ENCODE assay signal across 1 cellular context in the genomic region with DNA sequence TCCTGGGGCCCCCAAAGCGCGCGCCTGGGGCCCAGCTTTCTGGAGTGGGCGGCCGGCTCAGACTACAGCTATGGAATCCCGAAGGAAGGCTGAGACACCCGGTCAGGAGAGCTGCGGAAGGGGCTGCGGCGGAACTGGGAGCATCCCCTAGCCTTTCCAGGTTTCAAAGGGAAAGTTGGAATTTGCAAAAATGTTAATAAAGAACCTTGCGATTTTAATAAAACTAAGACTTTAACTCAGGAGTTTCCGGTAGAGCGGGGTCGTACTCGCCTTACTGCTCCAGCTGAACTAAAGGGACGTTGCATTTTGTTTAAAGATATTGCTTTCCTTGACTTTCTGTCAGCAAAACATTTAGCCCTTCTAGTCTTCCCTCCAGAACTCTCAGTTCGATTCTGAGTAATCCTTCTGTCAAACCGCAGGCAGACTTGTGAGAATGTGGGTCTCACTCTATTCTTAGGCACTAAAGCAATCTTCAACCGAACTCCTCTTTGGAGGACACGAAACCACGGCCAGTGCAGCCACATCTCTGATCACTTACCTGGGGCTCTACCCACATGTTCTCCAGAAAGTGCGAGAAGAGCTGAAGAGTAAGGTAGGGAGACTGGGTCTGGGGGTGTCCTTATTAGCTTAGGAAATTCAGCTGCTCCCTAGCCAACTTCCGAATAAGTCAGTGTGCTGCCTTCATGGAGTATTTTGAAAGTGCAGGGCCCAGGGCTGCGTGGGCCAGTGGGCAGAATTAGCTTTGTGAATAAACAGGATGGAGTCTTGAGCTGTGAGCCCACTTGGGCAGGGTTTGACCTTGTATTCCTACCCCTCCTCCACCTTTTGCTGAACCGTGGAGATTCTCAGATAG.
TF ChIP-seq lines count a peak whose summit lies in the region.

No MANE protein-coding gene starts in this region.

TF ChIP-seq in neural cell, 6 proteins besides CTCF, POLR2A, EP300 and RAD21:
- TF ChIP-seq TAF1 (IDR thresholded peaks at IDR 0.05; ENCODE audit: low read depth): no peak
- no peak for TF ChIP-seq POLR2AphosphoS5 (IDR thresholded peaks at IDR 0.05)
- TF ChIP-seq, protein P1, sequence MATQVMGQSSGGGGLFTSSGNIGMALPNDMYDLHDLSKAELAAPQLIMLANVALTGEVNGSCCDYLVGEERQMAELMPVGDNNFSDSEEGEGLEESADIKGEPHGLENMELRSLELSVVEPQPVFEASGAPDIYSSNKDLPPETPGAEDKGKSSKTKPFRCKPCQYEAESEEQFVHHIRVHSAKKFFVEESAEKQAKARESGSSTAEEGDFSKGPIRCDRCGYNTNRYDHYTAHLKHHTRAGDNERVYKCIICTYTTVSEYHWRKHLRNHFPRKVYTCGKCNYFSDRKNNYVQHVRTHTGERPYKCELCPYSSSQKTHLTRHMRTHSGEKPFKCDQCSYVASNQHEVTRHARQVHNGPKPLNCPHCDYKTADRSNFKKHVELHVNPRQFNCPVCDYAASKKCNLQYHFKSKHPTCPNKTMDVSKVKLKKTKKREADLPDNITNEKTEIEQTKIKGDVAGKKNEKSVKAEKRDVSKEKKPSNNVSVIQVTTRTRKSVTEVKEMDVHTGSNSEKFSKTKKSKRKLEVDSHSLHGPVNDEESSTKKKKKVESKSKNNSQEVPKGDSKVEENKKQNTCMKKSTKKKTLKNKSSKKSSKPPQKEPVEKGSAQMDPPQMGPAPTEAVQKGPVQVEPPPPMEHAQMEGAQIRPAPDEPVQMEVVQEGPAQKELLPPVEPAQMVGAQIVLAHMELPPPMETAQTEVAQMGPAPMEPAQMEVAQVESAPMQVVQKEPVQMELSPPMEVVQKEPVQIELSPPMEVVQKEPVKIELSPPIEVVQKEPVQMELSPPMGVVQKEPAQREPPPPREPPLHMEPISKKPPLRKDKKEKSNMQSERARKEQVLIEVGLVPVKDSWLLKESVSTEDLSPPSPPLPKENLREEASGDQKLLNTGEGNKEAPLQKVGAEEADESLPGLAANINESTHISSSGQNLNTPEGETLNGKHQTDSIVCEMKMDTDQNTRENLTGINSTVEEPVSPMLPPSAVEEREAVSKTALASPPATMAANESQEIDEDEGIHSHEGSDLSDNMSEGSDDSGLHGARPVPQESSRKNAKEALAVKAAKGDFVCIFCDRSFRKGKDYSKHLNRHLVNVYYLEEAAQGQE (IDR thresholded peaks at IDR 0.05; ENCODE audit: borderline replicate concordance): no peak
- TF ChIP-seq EZH2 (IDR thresholded peaks at IDR 0.05; ENCODE audit: borderline replicate concordance, insufficient read depth, low read length, poor library complexity, severe bottlenecking): no peak
